ENCODE assay signal across 9 cellular contexts in the genomic region with DNA sequence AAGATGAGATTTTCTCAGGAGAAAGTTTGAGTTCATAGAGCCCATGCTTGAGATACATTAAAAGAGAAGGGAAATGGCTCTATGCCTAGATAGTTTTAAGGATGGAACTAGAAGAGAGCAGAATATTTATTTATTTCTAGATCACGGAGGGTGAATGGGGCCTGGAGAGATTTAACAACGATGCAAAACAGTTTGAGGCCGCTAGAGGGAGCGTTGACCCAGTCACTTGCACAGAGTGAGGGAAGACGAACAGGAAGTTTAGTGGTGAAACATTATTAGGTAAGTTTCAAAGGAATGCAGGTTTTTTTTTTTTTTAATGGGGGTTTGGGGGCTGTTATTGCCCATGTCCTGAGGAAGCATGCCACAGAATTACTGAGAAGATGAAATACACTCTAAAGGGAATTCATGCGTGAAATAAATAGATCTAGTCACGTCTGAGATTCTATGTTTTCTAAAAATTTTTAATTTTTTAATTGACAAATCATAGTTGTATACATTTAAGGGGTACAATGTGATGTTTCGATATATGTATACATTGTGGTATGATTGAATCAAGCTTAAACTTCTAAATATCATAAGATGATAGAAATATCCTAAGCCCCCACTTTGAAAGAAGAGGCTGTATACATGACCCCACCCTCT. TPM values are rescaled to one million over a fixed set of nuclear protein-coding genes. Genes with fewer than 3 reads are reported as not detected.
DNase-seq lines count a peak whose midpoint lies in the region; ATAC-seq and TF ChIP-seq lines count a peak whose summit lies in the region.
"Had no signal": no experiment of that assay in that cellular context is flagged by ENCODE, and none has a peak within 500 bp of the region (broad histone marks: within the 10 kb centered on the region; RNA-seq: fewer than 3 reads in every experiment).

No MANE protein-coding gene starts in this region.

- no peaks in the 10 kb centered on the region for H3K36me3 Mint-ChIP-seq in CD8-positive, alpha-beta T cell
- no peaks in the 10 kb centered on the region for H3K36me3 Mint-ChIP-seq in activated CD8-positive, alpha-beta memory T cell treated with anti-CD3 and anti-CD28 coated beads, Interleukin-2, amount 10 ng/mL, durations not matched to agents 7 days and 5 days
- H3K36me3 Mint-ChIP-seq in naive thymus-derived CD8-positive, alpha-beta T cell = no peaks in the 10 kb centered on the region
- H3K36me3 Mint-ChIP-seq: activated naive CD8-positive, alpha-beta T cell had no signal

- no peak overlapping the region for H3K9ac ChIP-seq in NT2/D1 (ENCODE audit: insufficient read length, low read depth)

- CTCF ChIA-PET in CD8-positive, alpha-beta T cell (lab: Charles Lee) = interaction anchor here (0.7 to 2.1 kb wide), 6 partner anchors 7 to 469 kb away, joined by 3 to 8 read pairs (median 5); no protein-coding TSS in a partner anchor
- CTCF ChIA-PET in activated CD8-positive, alpha-beta memory T cell treated with anti-CD3 and anti-CD28 coated beads, Interleukin-2, amount 10 ng/mL, durations not matched to agents 7 days and 5 days (lab: Charles Lee) = no interaction called here

- no peaks in the 10 kb centered on the region for H3K36me3 ChIP-seq in CD8-positive, alpha-beta T cell (ENCODE audit: insufficient read depth, low read length)
- H3K36me3 ChIP-seq in NT2/D1 (ENCODE audit: insufficient read depth, insufficient read length, low read length) = no peaks in the 10 kb centered on the region

- no peaks in the 10 kb centered on the region for H3K9me3 ChIP-seq in CD8-positive, alpha-beta T cell (ENCODE audit: low read length)
- peaks cover 9% of the 10 kb centered on the region; the same call in 1 of the 2 replicates for H3K9me3 ChIP-seq in NT2/D1 (ENCODE audit: insufficient read depth, low read length)

- TF ChIP-seq POLR2A in erythroblast (IDR thresholded peaks at IDR 0.05; ENCODE audit: low read length) = no peak

- DNase-seq in CD8-positive, alpha-beta T cell = peak; percentile 34 to 70 (median 62)
- DNase-seq in NT2/D1 (ENCODE audit: low read depth, low spot score) (peak; percentile 72), erythroblast (lab: John Stamatoyannopoulos, UW) (peak; percentile 52 to 71)
- peak; percentile 81 for DNase-seq in activated CD8-positive, alpha-beta memory T cell treated with anti-CD3 and anti-CD28 coated beads, Interleukin-2, amount 10 ng/mL, durations not matched to agents 7 days and 5 days
- DNase-seq in naive thymus-derived CD8-positive, alpha-beta T cell = peak; percentile 17 to 77 (median 62)
- peak; percentile 55 to 70 for DNase-seq in stimulated activated naive CD8-positive, alpha-beta T cell treated with anti-CD3 and anti-CD28 coated beads, Interleukin-15, amount 100 ng/mL, for 72 hours

- H3K4me3 Mint-ChIP-seq in CD8-positive, alpha-beta T cell = no peak overlapping the region
- H3K4me3 Mint-ChIP-seq in activated CD8-positive, alpha-beta memory T cell treated with anti-CD3 and anti-CD28 coated beads, Interleukin-2, amount 10 ng/mL, durations not matched to agents 7 days and 5 days = no peak overlapping the region
- no peak overlapping the region for H3K4me3 Mint-ChIP-seq in naive thymus-derived CD8-positive, alpha-beta T cell
- no peak overlapping the region for H3K4me3 Mint-ChIP-seq in stimulated activated naive CD8-positive, alpha-beta T cell treated with anti-CD3 and anti-CD28 coated beads, Interleukin-15, amount 100 ng/mL, for 72 hours
- H3K4me3 Mint-ChIP-seq: activated naive CD8-positive, alpha-beta T cell had no signal

- POLR2A ChIA-PET in CD8-positive, alpha-beta T cell (lab: Charles Lee) = no interaction called here
- POLR2A ChIA-PET in naive thymus-derived CD8-positive, alpha-beta T cell (lab: Charles Lee) = no interaction called here

- no peak overlapping the region for H3K27ac Mint-ChIP-seq in CD8-positive, alpha-beta T cell
- no peak overlapping the region for H3K27ac Mint-ChIP-seq in activated CD8-positive, alpha-beta memory T cell treated with anti-CD3 and anti-CD28 coated beads, Interleukin-2, amount 10 ng/mL, durations not matched to agents 7 days and 5 days
- H3K27ac Mint-ChIP-seq in naive thymus-derived CD8-positive, alpha-beta T cell = peak overlapping the region in 2 of 10 donors; percentile 24 to 33
- no peak overlapping the region for H3K27ac Mint-ChIP-seq in stimulated activated naive CD8-positive, alpha-beta T cell treated with anti-CD3 and anti-CD28 coated beads, Interleukin-15, amount 100 ng/mL, for 72 hours
- H3K27ac Mint-ChIP-seq: activated naive CD8-positive, alpha-beta T cell had no signal

- peak; percentile 98 for ATAC-seq in CD8-positive, alpha-beta T cell
- peak; percentile 64 for ATAC-seq in GM19324 (IDR thresholded peaks at IDR 0.05; ENCODE audit: low FRiP score, unreplicated experiment)
- ATAC-seq in HG03432 (IDR thresholded peaks at IDR 0.05; ENCODE audit: unreplicated experiment) = peak; percentile 98
- peak; percentile 90 for ATAC-seq in activated CD8-positive, alpha-beta memory T cell treated with anti-CD3 and anti-CD28 coated beads, Interleukin-2, amount 10 ng/mL, durations not matched to agents 7 days and 5 days
- peak; percentile 96 to 97 for ATAC-seq in naive thymus-derived CD8-positive, alpha-beta T cell
- peak; percentile 89 for ATAC-seq in stimulated activated naive CD8-positive, alpha-beta T cell treated with anti-CD3 and anti-CD28 coated beads, Interleukin-15, amount 100 ng/mL, for 72 hours

- peak; percentile 82 for TF ChIP-seq CTCF in CD8-positive, alpha-beta T cell (IDR thresholded peaks at IDR 0.05)

- intact Hi-C loops in CD8-positive, alpha-beta T cell (cut with DNase I, micrococcal nuclease) = loop anchor here in 1 of 2 experiments (5.0 to 10.0 kb wide), 2 partner anchors 352 to 469 kb away; no protein-coding TSS in a partner anchor

- H3K9me3 Mint-ChIP-seq in CD8-positive, alpha-beta T cell = no peaks in the 10 kb centered on the region
- no peaks in the 10 kb centered on the region for H3K9me3 Mint-ChIP-seq in activated CD8-positive, alpha-beta memory T cell treated with anti-CD3 and anti-CD28 coated beads, Interleukin-2, amount 10 ng/mL, durations not matched to agents 7 days and 5 days (ENCODE audit: low read depth)
- H3K9me3 Mint-ChIP-seq in naive thymus-derived CD8-positive, alpha-beta T cell = no peaks in the 10 kb centered on the region
- H3K9me3 Mint-ChIP-seq in stimulated activated naive CD8-positive, alpha-beta T cell treated with anti-CD3 and anti-CD28 coated beads, Interleukin-15, amount 100 ng/mL, for 72 hours = no peaks in the 10 kb centered on the region

- no peak overlapping the region for H3K4me3 ChIP-seq in CD8-positive, alpha-beta T cell (ENCODE audit: low read depth, low read length)
- H3K4me3 ChIP-seq in NT2/D1 (ENCODE audit: insufficient read length, low read depth) = no peak overlapping the region

- H3K27ac ChIP-seq in CD8-positive, alpha-beta T cell (ENCODE audit: low read depth, low read length) = no peak overlapping the region

- peaks cover 3% of the 10 kb centered on the region for H3K27me3 Mint-ChIP-seq in CD8-positive, alpha-beta T cell (ENCODE audit: low read depth)
- peaks cover 20% of the 10 kb centered on the region for H3K27me3 Mint-ChIP-seq in activated CD8-positive, alpha-beta memory T cell treated with anti-CD3 and anti-CD28 coated beads, Interleukin-2, amount 10 ng/mL, durations not matched to agents 7 days and 5 days
- peaks cover 0 to 19% (median 12%) of the 10 kb centered on the region in 5 donors for H3K27me3 Mint-ChIP-seq in naive thymus-derived CD8-positive, alpha-beta T cell
- H3K27me3 Mint-ChIP-seq in stimulated activated naive CD8-positive, alpha-beta T cell treated with anti-CD3 and anti-CD28 coated beads, Interleukin-15, amount 100 ng/mL, for 72 hours = peaks cover 15% of the 10 kb centered on the region

- peaks cover 4% of the 10 kb centered on the region for H3K4me1 Mint-ChIP-seq in CD8-positive, alpha-beta T cell (ENCODE audit: low read depth)
- H3K4me1 Mint-ChIP-seq in activated CD8-positive, alpha-beta memory T cell treated with anti-CD3 and anti-CD28 coated beads, Interleukin-2, amount 10 ng/mL, durations not matched to agents 7 days and 5 days = peaks cover 4% of the 10 kb centered on the region
- H3K4me1 Mint-ChIP-seq in naive thymus-derived CD8-positive, alpha-beta T cell = peaks cover 2 to 9% (median 4%) of the 10 kb centered on the region in 4 donors
- peaks cover 7% of the 10 kb centered on the region for H3K4me1 Mint-ChIP-seq in stimulated activated naive CD8-positive, alpha-beta T cell treated with anti-CD3 and anti-CD28 coated beads, Interleukin-15, amount 100 ng/mL, for 72 hours

- H3K27me3 ChIP-seq in CD8-positive, alpha-beta T cell (ENCODE audit: insufficient read depth, low read length) = no peaks in the 10 kb centered on the region
- peaks cover 2% of the 10 kb centered on the region for H3K27me3 ChIP-seq in NT2/D1 (ENCODE audit: insufficient read depth, insufficient read length)

- H3K4me1 ChIP-seq in CD8-positive, alpha-beta T cell (ENCODE audit: insufficient read depth, low read length) = no peaks in the 10 kb centered on the region
- no peaks in the 10 kb centered on the region for H3K4me1 ChIP-seq in NT2/D1 (ENCODE audit: insufficient read depth, insufficient read length)

RNA-seq across cellular contexts. Expression of a gene that starts 14.8 kb away (rescaled TPM):
- not detected for total RNA-seq in CD8-positive, alpha-beta T cell
- not detected for total RNA-seq in activated CD8-positive, alpha-beta memory T cell treated with anti-CD3 and anti-CD28 coated beads, Interleukin-2, amount 10 ng/mL, durations not matched to agents 7 days and 5 days
- total RNA-seq in naive thymus-derived CD8-positive, alpha-beta T cell = not detected
- polyA plus RNA-seq in naive thymus-derived CD8-positive, alpha-beta T cell = not detected

RNA-seq across cellular contexts. Expression of a gene that starts 31.4 kb away (rescaled TPM):
- not detected for total RNA-seq in CD8-positive, alpha-beta T cell
- total RNA-seq in activated CD8-positive, alpha-beta memory T cell treated with anti-CD3 and anti-CD28 coated beads, Interleukin-2, amount 10 ng/mL, durations not matched to agents 7 days and 5 days = not detected
- total RNA-seq in naive thymus-derived CD8-positive, alpha-beta T cell = not detected
- not detected for polyA plus RNA-seq in naive thymus-derived CD8-positive, alpha-beta T cell

RNA-seq across cellular contexts. Expression of a gene that starts 44.9 kb away (rescaled TPM):
- not detected for total RNA-seq in CD8-positive, alpha-beta T cell
- total RNA-seq in activated CD8-positive, alpha-beta memory T cell treated with anti-CD3 and anti-CD28 coated beads, Interleukin-2, amount 10 ng/mL, durations not matched to agents 7 days and 5 days = not detected
- total RNA-seq in naive thymus-derived CD8-positive, alpha-beta T cell = not detected
- not detected for polyA plus RNA-seq in naive thymus-derived CD8-positive, alpha-beta T cell

RNA-seq across cellular contexts. Expression of a gene that starts 53.9 kb away (rescaled TPM):
- 1 to 10 TPM; 6.8 to 7.1 TPM for total RNA-seq in CD8-positive, alpha-beta T cell
- 10 to 100 TPM; 10.6 to 14.3 TPM for total RNA-seq in activated CD8-positive, alpha-beta memory T cell treated with anti-CD3 and anti-CD28 coated beads, Interleukin-2, amount 10 ng/mL, durations not matched to agents 7 days and 5 days
- 1 to 10 TPM; 6.6 to 6.7 TPM for total RNA-seq in naive thymus-derived CD8-positive, alpha-beta T cell
- polyA plus RNA-seq in naive thymus-derived CD8-positive, alpha-beta T cell = 1 to 10 TPM in 1 of 3 donors, under 1 TPM in 2; 0.03 to 2.9 (median 0.44) TPM
